In genomic region chr22:18091916-18092526, GRCh38 we compare ENCODE assay signal across 1 cellular context.
TF ChIP-seq lines count a peak whose summit lies in the region.

No MANE protein-coding gene starts in this region.

TF ChIP-seq in IMR-90, 13 proteins besides CTCF, POLR2A, EP300 and RAD21 (continued from another document):
- TF ChIP-seq, protein P1, sequence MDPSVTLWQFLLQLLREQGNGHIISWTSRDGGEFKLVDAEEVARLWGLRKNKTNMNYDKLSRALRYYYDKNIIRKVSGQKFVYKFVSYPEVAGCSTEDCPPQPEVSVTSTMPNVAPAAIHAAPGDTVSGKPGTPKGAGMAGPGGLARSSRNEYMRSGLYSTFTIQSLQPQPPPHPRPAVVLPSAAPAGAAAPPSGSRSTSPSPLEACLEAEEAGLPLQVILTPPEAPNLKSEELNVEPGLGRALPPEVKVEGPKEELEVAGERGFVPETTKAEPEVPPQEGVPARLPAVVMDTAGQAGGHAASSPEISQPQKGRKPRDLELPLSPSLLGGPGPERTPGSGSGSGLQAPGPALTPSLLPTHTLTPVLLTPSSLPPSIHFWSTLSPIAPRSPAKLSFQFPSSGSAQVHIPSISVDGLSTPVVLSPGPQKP (IDR thresholded peaks at IDR 0.05; ENCODE audit: borderline replicate concordance, low read depth, low read length): no peak
- TF ChIP-seq SMC3 (IDR thresholded peaks at IDR 0.05; ENCODE audit: low read depth, low read length): no peak
- no peak for TF ChIP-seq BHLHE40 (IDR thresholded peaks at IDR 0.05; ENCODE audit: low read depth, low read length)
- no peak for TF ChIP-seq FOS (IDR thresholded peaks at IDR 0.05; ENCODE audit: low read depth, low read length)
